In the genomic region with DNA sequence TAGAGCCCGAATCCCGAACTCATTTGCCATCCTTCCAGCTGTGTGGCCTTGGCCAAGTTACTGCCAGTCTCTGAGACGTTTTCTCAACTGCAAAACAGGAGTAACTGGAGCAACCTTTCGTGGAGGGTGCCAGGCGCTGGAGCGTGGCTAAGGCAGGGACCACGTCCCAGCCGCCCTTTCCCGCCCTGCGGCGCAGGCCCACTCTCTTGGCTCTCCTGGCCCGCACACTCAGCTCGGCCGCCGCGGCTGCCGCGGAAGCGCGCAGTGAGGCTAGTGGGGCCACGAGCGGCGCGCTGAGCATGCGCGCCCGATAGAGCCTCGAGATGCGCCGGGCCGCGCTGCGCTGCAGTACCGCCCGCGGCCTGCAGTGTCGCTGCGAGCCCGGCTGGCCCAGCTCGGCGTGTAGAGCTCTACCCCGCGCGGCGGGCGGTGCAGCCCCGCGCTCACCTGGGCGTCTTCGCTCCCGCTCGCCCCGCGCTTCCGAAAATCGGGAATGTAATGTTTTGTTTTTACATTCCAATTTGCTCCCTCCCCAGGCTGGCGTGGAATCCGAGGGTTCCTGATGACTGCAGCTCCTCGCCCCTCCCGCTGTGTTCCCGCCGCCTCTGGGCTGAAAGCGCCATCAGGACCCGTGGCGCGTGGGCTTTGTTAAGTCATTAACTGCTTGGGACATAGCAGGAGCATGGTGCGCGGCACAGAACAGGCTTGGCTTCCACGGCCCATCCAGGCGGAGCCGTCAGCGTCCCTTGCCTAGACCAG, we compare ENCODE assay signal across 8 cellular contexts. TPM values are rescaled to one million over a fixed set of nuclear protein-coding genes. Genes with fewer than 3 reads are reported as not detected.
DNase-seq lines count a peak whose midpoint lies in the region; ATAC-seq and TF ChIP-seq lines count a peak whose summit lies in the region.

No MANE protein-coding gene starts in this region.

- H3K4me1 ChIP-seq in neutrophil (ENCODE audit: control insufficient read depth in 1 of 2, insufficient read depth in 1 of 2, low read depth in 1 of 2, low read length in 1 of 2) = peaks cover 18 to 20% of the 10 kb centered on the region in 2 experiments
- H3K4me1 ChIP-seq in tibial nerve = peaks cover 0 to 20% (median 4%) of the 10 kb centered on the region in 4 donors

- H3K36me3 ChIP-seq in neutrophil = no peaks in the 10 kb centered on the region
- no peaks in the 10 kb centered on the region for H3K36me3 ChIP-seq in tibial nerve

- H3K9me3 Mint-ChIP-seq in activated T-helper 1 cell treated with anti-CD3 and anti-CD28 coated beads, Interleukin-12 subunit alpha, Interleukin-12 subunit beta, Interleukin-2, Interleukin-4 antibody, amounts not matched to agents 30 ng/mL and 10 ng/mL and 1 ng/mL, durations not matched to agents 14 hours and 24 hours and 36 hours = peaks cover 16% of the 10 kb centered on the region

- no peak overlapping the region for H3K27ac ChIP-seq in neutrophil
- H3K27ac ChIP-seq in tibial nerve = no peak overlapping the region

- intact Hi-C loops in activated T-helper 1 cell treated with anti-CD3 and anti-CD28 coated beads, Interleukin-12 subunit alpha, Interleukin-12 subunit beta, Interleukin-2, Interleukin-4 antibody, amounts not matched to agents 30 ng/mL and 10 ng/mL and 1 ng/mL, durations not matched to agents 14 hours and 24 hours and 36 hours (cut with micrococcal nuclease) = loop anchor here (1.0 to 2.0 kb wide), 6 partner anchors 77 to 1010 kb away; no protein-coding TSS in a partner anchor

- H3K4me3 ChIP-seq in neutrophil (ENCODE audit: low read depth in 1 of 2, low read length in 1 of 2) (peak overlapping the region; percentile 33 to 63), tibial nerve (peak overlapping the region in 2 of 4 donors; percentile 28 to 38)

- no peak for TF ChIP-seq EP300 in tibial nerve (IDR thresholded peaks at IDR 0.05)

- peak; percentile 54 for DNase-seq in NOMO-1 treated with dmso at 0.1 percent for 144 hours (lab: John Stamatoyannopoulos, UW; ENCODE audit: unreplicated experiment)
- DNase-seq in activated T-helper 1 cell treated with anti-CD3 and anti-CD28 coated beads, Interleukin-12 subunit alpha, Interleukin-12 subunit beta, Interleukin-2, Interleukin-4 antibody, amounts not matched to agents 30 ng/mL and 10 ng/mL and 1 ng/mL, durations not matched to agents 14 hours and 24 hours and 36 hours (ENCODE audit: low spot score) = peak; percentile 76
- DNase-seq in fibroblast of the conjunctiva (ENCODE audit: low read depth) = peak; percentile 17
- peak in 1 of 2 donors; percentile 10 for DNase-seq in tibial nerve (ENCODE audit: low spot score in 2 of 2)
- DNase-seq in NK-92 (lab: John Stamatoyannopoulos, UW; ENCODE audit: unreplicated experiment) = no peak

- H3K27ac Mint-ChIP-seq in activated T-helper 1 cell treated with anti-CD3 and anti-CD28 coated beads, Interleukin-12 subunit alpha, Interleukin-12 subunit beta, Interleukin-2, Interleukin-4 antibody, amounts not matched to agents 30 ng/mL and 10 ng/mL and 1 ng/mL, durations not matched to agents 14 hours and 24 hours and 36 hours = no peak overlapping the region

- ATAC-seq in GM18498 (IDR thresholded peaks at IDR 0.05; ENCODE audit: unreplicated experiment) (peak; percentile 70), HG02798 (IDR thresholded peaks at IDR 0.05; ENCODE audit: poor library complexity, unreplicated experiment) (peak; percentile 76)

- peaks cover 34% of the 10 kb centered on the region for H3K4me1 Mint-ChIP-seq in activated T-helper 1 cell treated with anti-CD3 and anti-CD28 coated beads, Interleukin-12 subunit alpha, Interleukin-12 subunit beta, Interleukin-2, Interleukin-4 antibody, amounts not matched to agents 30 ng/mL and 10 ng/mL and 1 ng/mL, durations not matched to agents 14 hours and 24 hours and 36 hours (ENCODE audit: low read depth)

- H3K27me3 ChIP-seq in neutrophil (peaks cover 78% of the 10 kb centered on the region), tibial nerve (peaks cover 0 to 58% of the 10 kb centered on the region in 2 donors)

- TF ChIP-seq CTCF in neutrophil (IDR thresholded peaks at IDR 0.05) (peak; percentile 99), tibial nerve (IDR thresholded peaks at IDR 0.05) (peak; percentile 72 to 93 (median 79))

- peak overlapping the region; percentile 77 for H3K4me3 Mint-ChIP-seq in activated T-helper 1 cell treated with anti-CD3 and anti-CD28 coated beads, Interleukin-12 subunit alpha, Interleukin-12 subunit beta, Interleukin-2, Interleukin-4 antibody, amounts not matched to agents 30 ng/mL and 10 ng/mL and 1 ng/mL, durations not matched to agents 14 hours and 24 hours and 36 hours

- H3K9me3 ChIP-seq in neutrophil (no peaks in the 10 kb centered on the region), tibial nerve (peaks cover 0 to 2% (median 0%) of the 10 kb centered on the region in 4 donors)

- WGBS in tibial nerve, 2 donors = 9 to 11% methylated on average over 42 to 48 of the region's 72 CpGs

- H3K27me3 Mint-ChIP-seq in activated T-helper 1 cell treated with anti-CD3 and anti-CD28 coated beads, Interleukin-12 subunit alpha, Interleukin-12 subunit beta, Interleukin-2, Interleukin-4 antibody, amounts not matched to agents 30 ng/mL and 10 ng/mL and 1 ng/mL, durations not matched to agents 14 hours and 24 hours and 36 hours (ENCODE audit: insufficient read depth) = peaks cover 33% of the 10 kb centered on the region

- TF ChIP-seq POLR2A in tibial nerve (IDR thresholded peaks at IDR 0.05) = no peak

- peaks cover 14% of the 10 kb centered on the region for H3K36me3 Mint-ChIP-seq in activated T-helper 1 cell treated with anti-CD3 and anti-CD28 coated beads, Interleukin-12 subunit alpha, Interleukin-12 subunit beta, Interleukin-2, Interleukin-4 antibody, amounts not matched to agents 30 ng/mL and 10 ng/mL and 1 ng/mL, durations not matched to agents 14 hours and 24 hours and 36 hours (ENCODE audit: low read depth)

RNA-seq across cellular contexts. Expression of a gene that starts 4.0 kb away (rescaled TPM):
- total RNA-seq in activated T-helper 1 cell treated with anti-CD3 and anti-CD28 coated beads, Interleukin-12 subunit alpha, Interleukin-12 subunit beta, Interleukin-2, Interleukin-4 antibody, amounts not matched to agents 30 ng/mL and 10 ng/mL and 1 ng/mL, durations not matched to agents 14 hours and 24 hours and 36 hours = 22.8 TPM in 2 replicates
- total RNA-seq in tibial nerve = 10 to 100 TPM in 2 of 4 donors, 1 to 10 TPM in 2; 7.5 to 13.5 (median 10.5) TPM
